In genomic region chr1:25550683-25551310, GRCh38 we compare ENCODE assay signal across 10 cellular contexts. TPM values are rescaled to one million over a fixed set of nuclear protein-coding genes. Genes with fewer than 3 reads are reported as not detected.
DNase-seq lines count a peak whose midpoint lies in the region; ATAC-seq and TF ChIP-seq lines count a peak whose summit lies in the region.
"Had no signal": no experiment of that assay in that cellular context is flagged by ENCODE, and none has a peak within 500 bp of the region (broad histone marks: within the 10 kb centered on the region; RNA-seq: fewer than 3 reads in every experiment).

No MANE protein-coding gene starts in this region.

- no TSS peak for BruUV-seq in OCI-LY7 (replicated peaks; lab: Mats Ljungman, UMichigan)

- ATAC-seq in GM18870 (IDR thresholded peaks at IDR 0.05; ENCODE audit: unreplicated experiment), result no peak

- 63 to 66% methylated on average over 3 of the region's 3 CpGs for WGBS in esophagus squamous epithelium, 2 donors

- intact Hi-C loops in CD4-positive, alpha-beta memory T cell (cut with micrococcal nuclease), result no loop called here
- intact Hi-C loops in OCI-LY7 (cut with micrococcal nuclease; ENCODE audit: unreplicated experiment) (no loop called here), esophagus squamous epithelium (cut with DNase I) (no loop called here)

- H4K20me1 ChIP-seq in OCI-LY7 (ENCODE audit: insufficient read depth, low read length), result no peaks in the 10 kb centered on the region

- peaks cover 98% of the 10 kb centered on the region for H3K4me1 ChIP-seq in CD4-positive, alpha-beta memory T cell (ENCODE audit: insufficient read depth, low read length)
- H3K4me1 ChIP-seq in OCI-LY7 (ENCODE audit: insufficient read depth, low read length, poor library complexity, severe bottlenecking), result peaks cover 62% of the 10 kb centered on the region
- H3K4me1 ChIP-seq in esophagus squamous epithelium, result peaks cover 27 to 95% (median 48%) of the 10 kb centered on the region in 3 donors

- DNase-seq in CD4-positive, alpha-beta memory T cell, result no peak
- no peak for DNase-seq in OCI-LY7 (ENCODE audit: low spot score)
- DNase-seq in esophagus squamous epithelium (lab: John Stamatoyannopoulos, UW), result no peak
- DNase-seq in nephron progenitor cell, result no peak
- no peak for DNase-seq in GM20000 (ENCODE audit: low spot score)
- no peak for DNase-seq in KG1 (lab: John Stamatoyannopoulos, UW)
- DNase-seq in occipital lobe (lab: John Stamatoyannopoulos, UW), result no peak
- DNase-seq: activated CD4-positive, CD25-positive, alpha-beta regulatory T cell treated with anti-CD3 and anti-CD28 coated beads, Interleukin-2, amount 50 U/mL, for 72 hours; trophoblast cell had no signal

- H3K36me3 ChIP-seq in CD4-positive, alpha-beta memory T cell (ENCODE audit: insufficient read depth, low read length), result peaks cover 13% of the 10 kb centered on the region
- H3K36me3 ChIP-seq in OCI-LY7 (ENCODE audit: insufficient read depth, low read length) (peaks cover 12% of the 10 kb centered on the region), esophagus squamous epithelium (peaks cover 0 to 13% (median 6%) of the 10 kb centered on the region in 3 donors)

- H3K9me3 Mint-ChIP-seq in CD4-positive, alpha-beta memory T cell, result no peaks in the 10 kb centered on the region
- H3K9me3 Mint-ChIP-seq in nephron progenitor cell, result no peaks in the 10 kb centered on the region

- H3K9me2 ChIP-seq in OCI-LY7 (ENCODE audit: insufficient read depth, low read length), result no peaks in the 10 kb centered on the region

- no peaks in the 10 kb centered on the region for H3K9me3 ChIP-seq in CD4-positive, alpha-beta memory T cell (ENCODE audit: control insufficient read depth in 1 of 2, low read length in 2 of 2)
- H3K9me3 ChIP-seq in OCI-LY7 (ENCODE audit: low read length) (no peaks in the 10 kb centered on the region), esophagus squamous epithelium (no peaks in the 10 kb centered on the region)

- TF ChIP-seq CTCF in OCI-LY7 (conservative IDR thresholded peaks at IDR 0.05; ENCODE audit: low read length) (no peak), esophagus squamous epithelium (IDR thresholded peaks at IDR 0.05) (no peak), nephron progenitor cell (IDR thresholded peaks at IDR 0.05) (no peak), GM20000 (IDR thresholded peaks at IDR 0.05; ENCODE audit: extremely low read depth, missing control alignments) (no peak)

- H3K4me3 Mint-ChIP-seq in CD4-positive, alpha-beta memory T cell, result peak overlapping the region; percentile 36 to 93 (median 80)
- H3K4me3 Mint-ChIP-seq in nephron progenitor cell, result no peak overlapping the region

- H3K79me2 ChIP-seq in OCI-LY7 (ENCODE audit: insufficient read depth, low read depth, low read length), result peaks cover 17% of the 10 kb centered on the region; the same call in 1 of the 2 replicates

- H3K4me2 ChIP-seq in OCI-LY7 (ENCODE audit: low read length), result peak overlapping the region; percentile 64

- peaks cover 22 to 26% of the 10 kb centered on the region in 2 donors for H3K36me3 Mint-ChIP-seq in CD4-positive, alpha-beta memory T cell
- no peaks in the 10 kb centered on the region for H3K36me3 Mint-ChIP-seq in nephron progenitor cell (ENCODE audit: low read depth)

- TF ChIP-seq POLR2A in esophagus squamous epithelium (IDR thresholded peaks at IDR 0.05), result no peak

- H3K4me3 ChIP-seq in CD4-positive, alpha-beta memory T cell (ENCODE audit: low read length in 2 of 2), result peak overlapping the region in 1 of 2 donors; percentile 31
- H3K4me3 ChIP-seq in OCI-LY7 (ENCODE audit: low read depth, low read length, poor library complexity, severe bottlenecking) (no peak overlapping the region), esophagus squamous epithelium (no peak overlapping the region)

- POLR2A ChIA-PET in CD4-positive, alpha-beta memory T cell (lab: Charles Lee; ENCODE audit: partially characterized antibody), result interaction anchor here (1.0 to 24.3 kb wide), 5 partner anchors 12 to 223 kb away, joined by 3 to 615 read pairs (median 4); partner anchors contain the start of gene MAN1C1
- POLR2A ChIA-PET in OCI-LY7 (lab: Charles Lee), result interaction anchor here (0.5 to 7.0 kb wide), 6 partner anchors 10 to 738 kb away, joined by 3 to 51 read pairs (median 4); no protein-coding TSS in a partner anchor

- H2AFZ ChIP-seq in OCI-LY7 (ENCODE audit: low read length), result no peak overlapping the region

- CTCF ChIA-PET in CD4-positive, alpha-beta memory T cell (lab: Charles Lee; ENCODE audit: partially characterized antibody), result interaction anchor here (0.8 to 4.0 kb wide), 11 partner anchors 10 to 259 kb away, joined by 3 to 20 read pairs (median 5); no protein-coding TSS in a partner anchor
- CTCF ChIA-PET in OCI-LY7 (lab: Charles Lee; ENCODE audit: unreplicated experiment), result interaction anchor here (2.0 to 3.3 kb wide), 2 partner anchors 14 to 16 kb away, joined by 5 to 23 read pairs; no protein-coding TSS in a partner anchor

- H3K27ac ChIP-seq in CD4-positive, alpha-beta memory T cell (ENCODE audit: low read depth, low read length), result peak overlapping the region; percentile 67
- peak overlapping the region; percentile 90 for H3K27ac ChIP-seq in OCI-LY7 (ENCODE audit: low read depth, low read length, poor library complexity, severe bottlenecking)
- H3K27ac ChIP-seq in esophagus squamous epithelium, result peak overlapping the region in 3 of 4 donors; percentile 51 to 58 (median 55)

- H3K27me3 ChIP-seq in CD4-positive, alpha-beta memory T cell (ENCODE audit: insufficient read depth, low read length), result no peaks in the 10 kb centered on the region
- H3K27me3 ChIP-seq in esophagus squamous epithelium, result no peaks in the 10 kb centered on the region

- H3K27me3 Mint-ChIP-seq in CD4-positive, alpha-beta memory T cell, result no peaks in the 10 kb centered on the region
- peaks cover 19% of the 10 kb centered on the region for H3K27me3 Mint-ChIP-seq in nephron progenitor cell (ENCODE audit: low read depth, poor library complexity)

- H3K27ac Mint-ChIP-seq in CD4-positive, alpha-beta memory T cell, result peak overlapping the region; percentile 75 to 99 (median 96)
- H3K27ac Mint-ChIP-seq in nephron progenitor cell, result peak overlapping the region; percentile 30

- peaks cover 69 to 98% (median 92%) of the 10 kb centered on the region in 4 donors for H3K4me1 Mint-ChIP-seq in CD4-positive, alpha-beta memory T cell
- peaks cover 19% of the 10 kb centered on the region for H3K4me1 Mint-ChIP-seq in nephron progenitor cell

RNA-seq across cellular contexts. Expression of gene LDLRAP1, which starts 7.4 kb away (rescaled TPM):
- 100 to 1,000 TPM; 201 to 210 TPM for total RNA-seq in CD4-positive, alpha-beta memory T cell
- polyA plus RNA-seq in CD4-positive, alpha-beta memory T cell, result 100 to 1,000 TPM; 233 to 306 TPM
- 12.6 and 14.9 TPM in 2 replicates for total RNA-seq in OCI-LY7 (2014; rRNA removed; shearing (Covaris generic))
- 30.3 and 36.2 TPM in 2 replicates for total RNA-seq in OCI-LY7 (2022)
- 10 to 100 TPM; 17.0 to 21.4 (median 19.5) TPM for total RNA-seq in esophagus squamous epithelium
- 1.2 TPM for total RNA-seq in occipital lobe

Comparison
In these comparisons a context has a peak if more than half of its experiments do, and no peak if none do; other contexts are left out.
1. RNA of gene LDLRAP1, which starts 7.4 kb away (total RNA-seq): 201 to 210 TPM in CD4-positive, alpha-beta memory T cell; 12.6 to 36.2 TPM in OCI-LY7, 17.0 to 21.4 TPM in esophagus squamous epithelium and 1.2 TPM in occipital lobe (single experiment); every median in the first group is over 4 times any median in the second.
2. Peak in every context shown above with its lines, with median percentiles within 50 percentile points of each other: H3K27ac ChIP-seq.